8 cellular contexts compared by ENCODE assay signal in the genomic region with DNA sequence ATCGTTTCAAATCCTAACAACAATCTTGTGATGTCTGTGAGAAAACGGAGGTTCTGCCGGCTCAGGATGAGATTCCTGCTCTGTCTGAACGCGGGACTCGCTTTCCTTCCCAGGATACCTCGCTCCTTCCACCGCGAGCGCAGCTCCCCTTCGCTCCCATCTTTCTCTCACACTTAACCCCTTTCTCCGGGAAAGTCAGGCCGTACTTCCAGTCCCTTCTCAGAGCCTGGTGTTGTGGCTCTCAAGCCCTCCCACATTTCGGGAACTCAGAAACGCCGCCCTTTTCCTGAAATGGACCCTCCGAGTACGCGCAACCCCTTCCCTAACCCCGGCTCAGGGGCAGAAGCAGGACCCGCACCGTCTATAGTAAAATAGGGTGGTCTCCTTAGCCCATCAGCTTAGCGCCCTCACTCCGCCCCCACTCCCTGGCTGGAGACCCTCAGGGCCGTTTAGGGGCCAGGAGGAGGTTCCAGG. TPM values are rescaled to one million over a fixed set of nuclear protein-coding genes. Genes with fewer than 3 reads are reported as not detected.
DNase-seq lines count a peak whose midpoint lies in the region; ATAC-seq and TF ChIP-seq lines count a peak whose summit lies in the region.

No MANE protein-coding gene starts in this region.

- H3K36me3 ChIP-seq in HUES6 (ENCODE audit: control insufficient read depth, insufficient read depth, low read length) = peaks cover 8% of the 10 kb centered on the region; the same call in 1 of the 2 replicates

- peaks cover 42% of the 10 kb centered on the region for H3K4me1 Mint-ChIP-seq in activated naive CD4-positive, alpha-beta T cell treated with anti-CD3 and anti-CD28 coated beads for 36 hours (ENCODE audit: low read depth)
- H3K4me1 Mint-ChIP-seq in T-helper 17 cell (peaks cover 45% of the 10 kb centered on the region), nephron progenitor cell (peaks cover 60% of the 10 kb centered on the region)

- intact Hi-C loops in activated naive CD4-positive, alpha-beta T cell treated with anti-CD3 and anti-CD28 coated beads for 36 hours (cut with micrococcal nuclease) = loop anchor here (1.0 to 5.0 kb wide), 6 partner anchors 16 to 735 kb away; partner anchors contain the start of genes ANP32A, MAP2K5 and PIAS1

- ATAC-seq in T-helper 17 cell = peak; percentile 6

- TF ChIP-seq CTCF in nephron progenitor cell (IDR thresholded peaks at IDR 0.05) = no peak

- no peaks in the 10 kb centered on the region for H3K27me3 ChIP-seq in HUES6 (ENCODE audit: control insufficient read depth, insufficient read depth, low read length)

- DNase-seq in activated naive CD4-positive, alpha-beta T cell treated with anti-CD3 and anti-CD28 coated beads for 36 hours = peak; percentile 34
- no peak for DNase-seq in activated naive CD4-positive, alpha-beta T cell treated with Interleukin-2 at 50 U/mL for 16 hours
- DNase-seq in T-helper 17 cell = peak in 1 of 3 donors; percentile 12
- DNase-seq in fibroblast of peridontal ligament (ENCODE audit: extremely low read depth) = peak; percentile 69
- DNase-seq in nephron progenitor cell = no peak
- DNase-seq in HK-2 (ENCODE audit: unreplicated experiment) = no peak
- DNase-seq in mesenteric fat pad (ENCODE audit: low spot score) = no peak

- H3K4me3 Mint-ChIP-seq in activated naive CD4-positive, alpha-beta T cell treated with anti-CD3 and anti-CD28 coated beads for 36 hours = peak overlapping the region; percentile 97
- peak overlapping the region; percentile 99 for H3K4me3 Mint-ChIP-seq in T-helper 17 cell
- peak overlapping the region; percentile 93 for H3K4me3 Mint-ChIP-seq in nephron progenitor cell

- peaks cover 9% of the 10 kb centered on the region for H3K36me3 Mint-ChIP-seq in activated naive CD4-positive, alpha-beta T cell treated with anti-CD3 and anti-CD28 coated beads for 36 hours (ENCODE audit: low read depth)
- H3K36me3 Mint-ChIP-seq in T-helper 17 cell (ENCODE audit: low read depth) = peaks cover 4% of the 10 kb centered on the region
- H3K36me3 Mint-ChIP-seq in nephron progenitor cell (ENCODE audit: low read depth) = peaks cover 6% of the 10 kb centered on the region

- no peaks in the 10 kb centered on the region for H3K9me3 Mint-ChIP-seq in activated naive CD4-positive, alpha-beta T cell treated with anti-CD3 and anti-CD28 coated beads for 36 hours
- no peaks in the 10 kb centered on the region for H3K9me3 Mint-ChIP-seq in nephron progenitor cell

- H3K4me3 ChIP-seq in HUES6 (ENCODE audit: low read depth, low read length) = peak overlapping the region; percentile 95

- peak overlapping the region; percentile 91 for H3K9ac ChIP-seq in HUES6 (ENCODE audit: low read length)

- CTCF ChIA-PET in activated naive CD4-positive, alpha-beta T cell treated with anti-CD3 and anti-CD28 coated beads for 36 hours (lab: Charles Lee) = interaction anchor here (0.7 to 2.2 kb wide), 5 partner anchors 15 to 105 kb away, joined by 3 to 8 read pairs (median 4); no protein-coding TSS in a partner anchor

- peaks cover 37% of the 10 kb centered on the region for H3K4me1 ChIP-seq in HUES6 (ENCODE audit: control insufficient read depth, insufficient read depth, low read length)

- H3K27ac Mint-ChIP-seq in activated naive CD4-positive, alpha-beta T cell treated with anti-CD3 and anti-CD28 coated beads for 36 hours = peak overlapping the region; percentile 97
- peak overlapping the region; percentile 99 for H3K27ac Mint-ChIP-seq in T-helper 17 cell
- peak overlapping the region; percentile 99 for H3K27ac Mint-ChIP-seq in nephron progenitor cell

- peak overlapping the region; percentile 94 for H3K27ac ChIP-seq in HUES6 (ENCODE audit: low read depth, low read length)

- no peaks in the 10 kb centered on the region for H3K9me3 ChIP-seq in HUES6 (ENCODE audit: control insufficient read depth, insufficient read depth, low read depth, low read length)
- H3K9me3 ChIP-seq in T-helper 17 cell (ENCODE audit: control insufficient read depth, low read length, poor library complexity, severe bottlenecking) = no peaks in the 10 kb centered on the region

- no peaks in the 10 kb centered on the region for H3K27me3 Mint-ChIP-seq in activated naive CD4-positive, alpha-beta T cell treated with anti-CD3 and anti-CD28 coated beads for 36 hours (ENCODE audit: low read depth)
- H3K27me3 Mint-ChIP-seq in T-helper 17 cell (no peaks in the 10 kb centered on the region), nephron progenitor cell (ENCODE audit: low read depth, poor library complexity) (peaks cover 4% of the 10 kb centered on the region)

RNA-seq across cellular contexts. Expression of gene FEM1B, which starts 0.4 kb away (rescaled TPM):
- total RNA-seq in activated naive CD4-positive, alpha-beta T cell treated with anti-CD3 and anti-CD28 coated beads for 36 hours = 10 to 100 TPM; 30.3 to 34.2 TPM
- total RNA-seq in T-helper 17 cell (10 to 100 TPM; 62.4 to 73.0 TPM), mesenteric fat pad (48.7 TPM)

RNA-seq across cellular contexts. Expression of gene CLN6, which starts 47.6 kb away (rescaled TPM):
- total RNA-seq in activated naive CD4-positive, alpha-beta T cell treated with anti-CD3 and anti-CD28 coated beads for 36 hours = 10 to 100 TPM; 30.5 to 34.2 TPM
- total RNA-seq in T-helper 17 cell (10 to 100 TPM; 14.3 to 14.6 TPM), mesenteric fat pad (24.7 TPM)

Comparison
In these comparisons a context has a peak if more than half of its experiments do, and no peak if none do; other contexts are left out.
1. DNase-seq: peak in activated naive CD4-positive, alpha-beta T cell treated with anti-CD3 and anti-CD28 coated beads for 36 hours (single experiment) and fibroblast of peridontal ligament (single experiment); none in activated naive CD4-positive, alpha-beta T cell treated with Interleukin-2 at 50 U/mL for 16 hours (single experiment), nephron progenitor cell (single experiment), HK-2 (single experiment) and mesenteric fat pad (single experiment).
2. Peak in every context shown above with its lines, with median percentiles within 50 percentile points of each other: H3K27ac Mint-ChIP-seq and H3K4me3 Mint-ChIP-seq.